In genomic region chr2:174005801-174006419, GRCh38 we compare ENCODE assay signal across 26 cellular contexts. TPM values are rescaled to one million over a fixed set of nuclear protein-coding genes. Genes with fewer than 3 reads are reported as not detected.
DNase-seq lines count a peak whose midpoint lies in the region; ATAC-seq and TF ChIP-seq lines count a peak whose summit lies in the region.
"Had no signal": no experiment of that assay in that cellular context is flagged by ENCODE, and none has a peak within 500 bp of the region (broad histone marks: within the 10 kb centered on the region; RNA-seq: fewer than 3 reads in every experiment).

No MANE protein-coding gene starts in this region.

- H4K20me1 ChIP-seq in SK-N-SH (ENCODE audit: insufficient read depth) (no peaks in the 10 kb centered on the region), PC-9 (ENCODE audit: insufficient read depth) (no peaks in the 10 kb centered on the region), hepatocyte (ENCODE audit: insufficient read depth, poor library complexity, severe bottlenecking) (no peaks in the 10 kb centered on the region)

- no peak overlapping the region; the same call in 1 of the 2 replicates for H2AFZ ChIP-seq in SK-N-SH (ENCODE audit: low read depth)
- no peak overlapping the region for H2AFZ ChIP-seq in PC-9
- no peak overlapping the region for H2AFZ ChIP-seq in hepatocyte
- H2AFZ ChIP-seq: GM23338 had no signal

- H3K79me2 ChIP-seq in SK-N-SH (ENCODE audit: insufficient read depth) (no peaks in the 10 kb centered on the region), PC-9 (ENCODE audit: low read depth) (no peaks in the 10 kb centered on the region), hepatocyte (no peaks in the 10 kb centered on the region)

- CTCF ChIA-PET in SK-N-SH (lab: Yijun Ruan, JAX), result no interaction called here
- CTCF ChIA-PET in PC-9 (lab: Charles Lee), result interaction anchor here (0.7 kb wide), 1 partner anchor 133 kb away, joined by 11 read pairs; no protein-coding TSS in a partner anchor

- BruUV-seq in PC-9 (replicated peaks; lab: Mats Ljungman, UMichigan), result no TSS peak

- H3K9me2 ChIP-seq in SK-N-SH (no peaks in the 10 kb centered on the region), PC-9 (ENCODE audit: insufficient read depth) (no peaks in the 10 kb centered on the region), hepatocyte (replicated peaks; ENCODE audit: insufficient read depth) (no peaks in the 10 kb centered on the region)

- 96% methylated on average over 11 of the region's 11 CpGs for WGBS in SK-N-SH (ENCODE audit: low lambda C conversion rate)
- WGBS in hepatocyte (ENCODE audit: low lambda C conversion rate, missing lambda C conversion rate), result 96% methylated on average over 11 of the region's 11 CpGs

- no peak overlapping the region for H3K9ac ChIP-seq in SK-N-SH

- POLR2A ChIA-PET in SK-N-SH (lab: Yijun Ruan, JAX) (no interaction called here), PC-9 (lab: Charles Lee; ENCODE audit: unreplicated experiment) (no interaction called here)

- ATAC-seq in SK-N-SH treated with all-trans-retinoic acid at 6 μM for 48 hours (no peak), thoracic aorta (ENCODE audit: insufficient number of reproducible peaks, low FRiP score, low read depth) (no peak), GM21576 (IDR thresholded peaks at IDR 0.05; ENCODE audit: unreplicated experiment) (no peak)
- ATAC-seq: GM23338 had no signal

- 0 out of 2 replicates have a peak overlapping the region, but pooled peaks have one; percentile 6 for H3K4me2 ChIP-seq in SK-N-SH
- no peak overlapping the region for H3K4me2 ChIP-seq in PC-9
- no peak overlapping the region for H3K4me2 ChIP-seq in hepatocyte
- H3K4me2 ChIP-seq: GM23338 had no signal

- TF ChIP-seq EP300 in SK-N-SH (IDR thresholded peaks at IDR 0.05; ENCODE audit: borderline replicate concordance in 1 of 2, low read depth in 1 of 2, low read length in 1 of 2), result no peak

- no peak for DNase-seq in SK-N-SH
- DNase-seq in PC-9, result peak in 1 of 2 experiments; percentile 60
- DNase-seq in hepatocyte (ENCODE audit: low spot score), result no peak
- DNase-seq in thoracic aorta (ENCODE audit: low spot score), result no peak
- DNase-seq in NCI-H2227 treated with DMSO at 0.1 percent for 48 hours (lab: John Stamatoyannopoulos, UW), result no peak
- no peak for DNase-seq in AG08395 (ENCODE audit: low spot score)
- DNase-seq: activated CD4-positive, CD25-positive, alpha-beta regulatory T cell treated with anti-CD3 and anti-CD28 coated beads, Interleukin-2, amount 50 U/mL, for 72 hours; activated naive CD4-positive, alpha-beta T cell treated with Interleukin-2 at 50 U/mL for 16 hours; adrenal gland; Calu3; DMS79 treated with DMSO at 0.1 percent for 48 hours; effector CD8-positive, alpha-beta T cell; glutamatergic neuron; left lung; NCI-H1048; NCI-H446 treated with DMSO at 0.1 percent for 48 hours; posterior cingulate gyrus; RPMI8226; stimulated activated CD4-positive, alpha-beta T cell treated with anti-CD3 and anti-CD28 coated beads, Interleukin-4, amount 100 ng/mL, for 1 hour had no signal

- H3K4me1 ChIP-seq in SK-N-SH (ENCODE audit: control insufficient read depth in 1 of 2, insufficient read depth in 2 of 2, low read depth in 1 of 2, low read length in 1 of 2) (no peaks in the 10 kb centered on the region), PC-9 (replicated peaks; ENCODE audit: insufficient read depth) (peaks cover 7% of the 10 kb centered on the region), hepatocyte (ENCODE audit: insufficient read depth) (peaks cover 28% of the 10 kb centered on the region), thoracic aorta (ENCODE audit: control insufficient read depth in 1 of 2, low read depth in 2 of 2) (peaks cover 23 to 68% of the 10 kb centered on the region in 2 donors)
- H3K4me1 ChIP-seq: adrenal gland, left lung had no signal

- H3K36me3 ChIP-seq in SK-N-SH (replicated peaks in 1 of 2; ENCODE audit: control insufficient read depth in 1 of 2, insufficient read depth in 2 of 2, low read length in 1 of 2) (no peaks in the 10 kb centered on the region), PC-9 (ENCODE audit: low read depth) (no peaks in the 10 kb centered on the region), hepatocyte (replicated peaks; ENCODE audit: insufficient read depth, low read depth) (no peaks in the 10 kb centered on the region), thoracic aorta (no peaks in the 10 kb centered on the region)
- H3K36me3 ChIP-seq: adrenal gland, left lung, tibial nerve had no signal

- no peak for TF ChIP-seq RAD21 in SK-N-SH (IDR thresholded peaks at IDR 0.05; ENCODE audit: low read length)

- H3K9me3 ChIP-seq in SK-N-SH, result no peaks in the 10 kb centered on the region
- H3K9me3 ChIP-seq in PC-9 (ENCODE audit: insufficient read depth, low read depth), result no peaks in the 10 kb centered on the region
- no peaks in the 10 kb centered on the region for H3K9me3 ChIP-seq in hepatocyte (ENCODE audit: low read depth)
- H3K9me3 ChIP-seq in thoracic aorta, result no peaks in the 10 kb centered on the region
- H3K9me3 ChIP-seq: adrenal gland, left lung, tibial nerve had no signal

- H3F3A ChIP-seq in SK-N-SH (replicated peaks; ENCODE audit: insufficient read depth) (peaks cover 13% of the 10 kb centered on the region), PC-9 (ENCODE audit: insufficient read depth, low read depth) (0 out of 2 replicates have a peak, but pooled peaks cover 7% of the 10 kb centered on the region)

- no peak for TF ChIP-seq CTCF in SK-N-SH (IDR thresholded peaks at IDR 0.05)
- no peak for TF ChIP-seq CTCF in PC-9 (conservative IDR thresholded peaks at IDR 0.05)
- no peak for TF ChIP-seq CTCF in hepatocyte (IDR thresholded peaks at IDR 0.05; ENCODE audit: poor library complexity)
- no peak for TF ChIP-seq CTCF in thoracic aorta (IDR thresholded peaks at IDR 0.05)

- H3K4me3 ChIP-seq in SK-N-SH (ENCODE audit: low read depth in 2 of 2, low read length in 1 of 2) (no peak overlapping the region), PC-9 (no peak overlapping the region), hepatocyte (no peak overlapping the region), thoracic aorta (no peak overlapping the region)
- H3K4me3 ChIP-seq: adrenal gland, GM23338, left lung, SK-N-MC, tibial nerve had no signal

- no peaks in the 10 kb centered on the region for H3K27me3 ChIP-seq in SK-N-SH (ENCODE audit: insufficient read depth)
- no peaks in the 10 kb centered on the region for H3K27me3 ChIP-seq in PC-9 (ENCODE audit: insufficient read depth, low read depth)
- H3K27me3 ChIP-seq in hepatocyte, result no peaks in the 10 kb centered on the region
- H3K27me3 ChIP-seq in thoracic aorta (replicated peaks; ENCODE audit: insufficient read depth), result no peaks in the 10 kb centered on the region
- H3K27me3 ChIP-seq: adrenal gland, left lung, tibial nerve had no signal

- intact Hi-C loops in PC-9 (cut with micrococcal nuclease; ENCODE audit: unreplicated experiment), result loop anchor here (1.0 to 2.0 kb wide), 2 partner anchors 33 to 40 kb away; no protein-coding TSS in a partner anchor

- no peak overlapping the region for H3K27ac ChIP-seq in SK-N-SH (ENCODE audit: low read depth in 2 of 2, low read length in 1 of 2)
- peak overlapping the region; percentile 2; the same call in 1 of the 2 replicates for H3K27ac ChIP-seq in PC-9
- peak overlapping the region; percentile 73 for H3K27ac ChIP-seq in hepatocyte
- peak overlapping the region; percentile 70 to 80 for H3K27ac ChIP-seq in thoracic aorta
- H3K27ac ChIP-seq: 22Rv1, adrenal gland, epithelial cell of prostate, left lung, SK-N-MC had no signal

TF ChIP-seq in SK-N-SH, 30 proteins besides CTCF, POLR2A, EP300 and RAD21 (continues in another document):
- TF ChIP-seq FOXM1 (IDR thresholded peaks at IDR 0.05; ENCODE audit: low read depth), result no peak
- TF ChIP-seq GABPA (IDR thresholded peaks at IDR 0.05; ENCODE audit: low read depth), result no peak
- TF ChIP-seq MXI1 (IDR thresholded peaks at IDR 0.05; ENCODE audit: low read depth, low read length), result no peak
- TF ChIP-seq FOSL2 (IDR thresholded peaks at IDR 0.05; ENCODE audit: borderline replicate concordance, low read depth), result no peak
- TF ChIP-seq ELF1 (IDR thresholded peaks at IDR 0.05), result no peak
- no peak for TF ChIP-seq PBX3 (IDR thresholded peaks at IDR 0.05)
- TF ChIP-seq SMC3 (IDR thresholded peaks at IDR 0.05; ENCODE audit: low read depth, low read length), result no peak
- TF ChIP-seq POLR2AphosphoS5 (IDR thresholded peaks at IDR 0.05; ENCODE audit: low read depth, low read length), result no peak

TF ChIP-seq in SK-N-SH treated with all-trans-retinoic acid at 6 μM for 48 hours, 23 proteins besides CTCF, POLR2A, EP300 and RAD21 (continues in another document):
- TF ChIP-seq ZFP30 (CRISPR knock-in tag; IDR thresholded peaks at IDR 0.05) (no peak), ARNTL (CRISPR knock-in tag; IDR thresholded peaks at IDR 0.05; ENCODE audit: borderline replicate concordance, low read depth) (no peak), ZC3H10 (CRISPR knock-in tag; IDR thresholded peaks at IDR 0.05) (no peak), PATZ1 (CRISPR knock-in tag; IDR thresholded peaks at IDR 0.05; ENCODE audit: borderline replicate concordance) (no peak), BACH2 (CRISPR knock-in tag; IDR thresholded peaks at IDR 0.05; ENCODE audit: borderline replicate concordance) (no peak), TCF4 (CRISPR knock-in tag; IDR thresholded peaks at IDR 0.05; ENCODE audit: borderline replicate concordance) (no peak)

RNA-seq across cellular contexts. Expression of gene SP3, which starts 40.7 kb away (rescaled TPM):
- 23.1 and 28.9 TPM in 2 replicates for polyA plus RNA-seq in SK-N-SH (2012; rRNA removed)
- 25.0 and 30.2 TPM in 2 replicates for polyA plus RNA-seq in SK-N-SH (2012; cell fraction: cytosol; rRNA removed)
- polyA plus RNA-seq in SK-N-SH (2012; cell fraction: nucleus; rRNA removed), result 12.7 and 27.2 TPM in 2 replicates
- 93.6 and 127 TPM in 2 replicates for total RNA-seq in PC-9 (2021)
- 110 and 133 TPM in 2 replicates for total RNA-seq in hepatocyte
- 37.2 and 38.6 TPM in 2 replicates for polyA plus RNA-seq in hepatocyte
- total RNA-seq in thoracic aorta, result 10 to 100 TPM; 70.0 to 74.4 TPM

Comparison
In these comparisons a context has a peak if more than half of its experiments do, and no peak if none do; other contexts are left out.
1. H3K27ac ChIP-seq: peak in PC-9 (single experiment), hepatocyte (single experiment) and thoracic aorta (2 of 2); none in SK-N-SH (0 of 2).